Comparison of ENCODE assay signal across 8 cellular contexts in the genomic region with DNA sequence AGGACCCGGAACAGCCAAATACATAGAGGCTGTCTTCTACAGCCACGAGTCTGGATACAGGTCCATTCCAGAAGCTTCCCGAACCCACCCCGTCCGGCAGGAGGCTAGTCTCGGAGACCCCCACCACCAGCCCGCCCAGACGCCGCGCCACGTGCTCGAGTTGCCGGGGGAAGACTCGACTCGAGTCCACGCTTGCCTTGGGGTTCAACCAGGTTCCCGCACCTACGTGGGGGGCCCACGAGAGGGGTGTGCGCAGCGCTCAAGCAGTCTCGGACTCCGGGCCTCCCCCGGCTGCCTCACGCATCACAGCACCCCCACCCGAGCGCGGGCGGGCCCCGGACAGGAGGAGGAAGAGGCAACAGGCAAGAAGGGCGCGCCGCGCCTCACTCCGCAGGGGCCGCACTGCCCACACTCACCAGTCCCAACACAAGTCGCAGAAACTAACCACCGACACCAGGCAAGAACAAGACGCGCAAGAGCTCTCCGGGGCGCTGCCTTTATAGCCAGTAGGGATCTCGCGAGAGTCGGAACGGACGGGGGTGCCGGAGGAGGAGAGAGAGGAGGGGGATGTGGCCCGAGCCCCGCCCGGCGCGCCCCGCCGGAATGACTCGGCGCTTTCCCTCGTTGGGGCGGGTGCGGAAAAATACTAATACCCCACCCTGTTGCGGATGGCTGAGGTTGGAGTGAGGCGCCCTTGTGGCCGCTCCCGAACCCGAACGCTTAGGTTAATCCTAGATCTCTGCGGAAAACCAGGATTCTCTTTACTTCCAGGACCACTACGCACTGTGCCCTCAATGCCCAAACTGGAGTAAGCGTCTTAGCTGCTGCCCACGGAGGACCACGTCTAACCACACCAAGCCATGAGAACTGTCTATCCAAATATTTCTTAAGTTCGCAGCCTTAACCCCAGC. TPM values are rescaled to one million over a fixed set of nuclear protein-coding genes. Genes with fewer than 3 reads are reported as not detected.
DNase-seq lines count a peak whose midpoint lies in the region; ATAC-seq and TF ChIP-seq lines count a peak whose summit lies in the region.

A gene (minus strand): TSS at position 472 of the 911 bp plus-strand sequence. CDS start 2,841 bp downstream, outside the sequence.

- peak; percentile 95 for DNase-seq in GM23248
- peak; percentile 90 to 93 for DNase-seq in Kasumi-1 (lab: John Stamatoyannopoulos, UW)
- DNase-seq in RWPE1 (ENCODE audit: low spot score): peak; percentile 98
- DNase-seq in activated T-helper 2 cell treated with anti-CD3 and anti-CD28 coated beads, Interferon-gamma antibody, Interleukin-2, Interleukin-4, amounts not matched to agents 10 μg/mL and 5 μg/mL and 100 μg/mL, durations not matched to agents 14 hours and 24 hours and 36 hours (ENCODE audit: low spot score): peak; percentile 96
- peak; percentile 96 for DNase-seq in fibroblast of peridontal ligament (ENCODE audit: extremely low read depth)
- DNase-seq in natural killer cell treated with Interleukin-12 subunit alpha and Interleukin-12 subunit beta and Interleukin-15 and Interleukin-18, amount 100 ng/mL, for 72 hours (ENCODE audit: low spot score): peak; percentile 93
- DNase-seq in stimulated activated naive CD8-positive, alpha-beta T cell treated with anti-CD3 and anti-CD28 coated beads, Interleukin-15, Interleukin-2, amounts not matched to agents 100 U/mL and 50 U/mL, for 24 hours: peak; percentile 99

- peak within 1 kb of the TSS; percentile 88 for H2AFZ ChIP-seq in GM23248

- H3K4me3 ChIP-seq in DOHH2 (ENCODE audit: low read length) (peak within 1 kb of the TSS; percentile 97), GM23248 (peak within 1 kb of the TSS; percentile 98)

- peaks cover 42% of the 10 kb centered on the region for H3K36me3 ChIP-seq in DOHH2 (ENCODE audit: control insufficient read depth, low read length)
- H3K36me3 ChIP-seq in GM23248 (ENCODE audit: low read depth): peaks cover 18% of the 10 kb centered on the region; the same call in 1 of the 2 replicates

- H3F3A ChIP-seq in DOHH2 (ENCODE audit: control insufficient read depth, insufficient read depth): 0 out of 2 replicates have a peak, but pooled peaks cover 4% of the 10 kb centered on the region
- H3F3A ChIP-seq in GM23248 (ENCODE audit: insufficient read depth): peaks cover 27% of the 10 kb centered on the region; the same call in 1 of the 2 replicates

- peak within 1 kb of the TSS; percentile 98 for H3K9ac ChIP-seq in GM23248

- H3K4me2 ChIP-seq in DOHH2 (ENCODE audit: low read length) (peak within 1 kb of the TSS; percentile 86), GM23248 (ENCODE audit: unreplicated experiment) (peak within 1 kb of the TSS; percentile 88)

- peak within 1 kb of the TSS; percentile 96 for H3K4me3 Mint-ChIP-seq in activated T-helper 2 cell treated with anti-CD3 and anti-CD28 coated beads, Interferon-gamma antibody, Interleukin-2, Interleukin-4, amounts not matched to agents 10 μg/mL and 5 μg/mL and 100 μg/mL, durations not matched to agents 14 hours and 24 hours and 36 hours (ENCODE audit: low read depth)
- H3K4me3 Mint-ChIP-seq in natural killer cell treated with Interleukin-12 subunit alpha and Interleukin-12 subunit beta and Interleukin-15 and Interleukin-18, amount 100 ng/mL, for 72 hours: peak within 1 kb of the TSS; percentile 98

- H3K36me3 Mint-ChIP-seq in activated T-helper 2 cell treated with anti-CD3 and anti-CD28 coated beads, Interferon-gamma antibody, Interleukin-2, Interleukin-4, amounts not matched to agents 10 μg/mL and 5 μg/mL and 100 μg/mL, durations not matched to agents 14 hours and 24 hours and 36 hours (ENCODE audit: low read depth): peaks cover 30% of the 10 kb centered on the region
- peaks cover under 1% of the 10 kb centered on the region for H3K36me3 Mint-ChIP-seq in natural killer cell treated with Interleukin-12 subunit alpha and Interleukin-12 subunit beta and Interleukin-15 and Interleukin-18, amount 100 ng/mL, for 72 hours

- POLR2A ChIA-PET in RWPE1 (lab: Yijun Ruan, JAX; ENCODE audit: low non-redundant PET): interaction anchor here (0.5 to 1.4 kb wide), 10 partner anchors 8 to 181 kb away, joined by 3 to 17 read pairs (median 4); a partner anchor contains a TSS

- peak; percentile 29 for TF ChIP-seq CTCF in DOHH2 (IDR thresholded peaks at IDR 0.05; ENCODE audit: low read depth, low read length, poor library complexity, severe bottlenecking)
- no peak for TF ChIP-seq CTCF in RWPE1 (conservative IDR thresholded peaks at IDR 0.05; ENCODE audit: low read depth)

- H3K79me2 ChIP-seq in DOHH2 (ENCODE audit: control insufficient read depth, low read length) (peaks cover 52% of the 10 kb centered on the region), GM23248 (ENCODE audit: insufficient read depth) (peaks cover 50% of the 10 kb centered on the region)

- no peaks in the 10 kb centered on the region for H3K9me3 ChIP-seq in DOHH2 (ENCODE audit: control insufficient read depth, insufficient read depth, low read length)
- H3K9me3 ChIP-seq in GM23248 (ENCODE audit: low read depth): no peaks in the 10 kb centered on the region

- H3K27me3 ChIP-seq in DOHH2 (ENCODE audit: control insufficient read depth, low read length) (no peaks in the 10 kb centered on the region; the same call in 1 of the 2 replicates), GM23248 (replicated peaks; ENCODE audit: insufficient read depth) (no peaks in the 10 kb centered on the region)

- peaks cover 10% of the 10 kb centered on the region; the same call in 1 of the 2 replicates for H4K20me1 ChIP-seq in DOHH2 (ENCODE audit: control insufficient read depth, insufficient read depth, low read depth, low read length)
- H4K20me1 ChIP-seq in GM23248 (ENCODE audit: insufficient read depth): no peaks in the 10 kb centered on the region; the same call in 1 of the 2 replicates

- CTCF ChIA-PET in RWPE1 (lab: Yijun Ruan, JAX): interaction anchor here (0.5 to 0.6 kb wide), 2 partner anchors 48 to 219 kb away, joined by 3 to 7 read pairs; no protein-coding TSS in a partner anchor

- in situ Hi-C loops in GM23248 (cut with MboI): no loop called here

- intact Hi-C loops in activated T-helper 2 cell treated with anti-CD3 and anti-CD28 coated beads, Interferon-gamma antibody, Interleukin-2, Interleukin-4, amounts not matched to agents 10 μg/mL and 5 μg/mL and 100 μg/mL, durations not matched to agents 14 hours and 24 hours and 36 hours (cut with micrococcal nuclease): loop anchor here (1.0 to 2.0 kb wide), 7 partner anchors 15 to 791 kb away; a partner anchor contains a TSS

- ATAC-seq in natural killer cell treated with Interleukin-12 subunit alpha and Interleukin-12 subunit beta and Interleukin-15 and Interleukin-18, amount 100 ng/mL, for 72 hours: peak; percentile 92 to 93
- ATAC-seq in stimulated activated naive CD8-positive, alpha-beta T cell treated with anti-CD3 and anti-CD28 coated beads, Interleukin-15, Interleukin-2, amounts not matched to agents 100 U/mL and 50 U/mL, for 24 hours: peak; percentile 82

- WGBS in GM23248 (ENCODE audit: low coverage in 1 of 2, low lambda C conversion rate in 2 of 2, missing lambda C conversion rate in 2 of 2), 2 experiments: 1 to 2% methylated on average over 61 to 68 of the region's 72 CpGs

- H3K9me2 ChIP-seq in DOHH2 (replicated peaks; ENCODE audit: control insufficient read depth, low read length): no peaks in the 10 kb centered on the region
- no peaks in the 10 kb centered on the region for H3K9me2 ChIP-seq in GM23248 (ENCODE audit: insufficient read depth)

- H3K4me1 Mint-ChIP-seq in activated T-helper 2 cell treated with anti-CD3 and anti-CD28 coated beads, Interferon-gamma antibody, Interleukin-2, Interleukin-4, amounts not matched to agents 10 μg/mL and 5 μg/mL and 100 μg/mL, durations not matched to agents 14 hours and 24 hours and 36 hours (ENCODE audit: low read depth): peaks cover 37% of the 10 kb centered on the region
- peaks cover 31 to 32% of the 10 kb centered on the region in 2 donors for H3K4me1 Mint-ChIP-seq in natural killer cell treated with Interleukin-12 subunit alpha and Interleukin-12 subunit beta and Interleukin-15 and Interleukin-18, amount 100 ng/mL, for 72 hours (ENCODE audit: low read depth in 2 of 2)

- peaks cover 50% of the 10 kb centered on the region for H3K4me1 ChIP-seq in DOHH2 (ENCODE audit: control insufficient read depth, low read length)
- H3K4me1 ChIP-seq in GM23248 (ENCODE audit: insufficient read depth): peaks cover 25% of the 10 kb centered on the region

- H3K9me3 Mint-ChIP-seq in activated T-helper 2 cell treated with anti-CD3 and anti-CD28 coated beads, Interferon-gamma antibody, Interleukin-2, Interleukin-4, amounts not matched to agents 10 μg/mL and 5 μg/mL and 100 μg/mL, durations not matched to agents 14 hours and 24 hours and 36 hours: no peaks in the 10 kb centered on the region
- H3K9me3 Mint-ChIP-seq in natural killer cell treated with Interleukin-12 subunit alpha and Interleukin-12 subunit beta and Interleukin-15 and Interleukin-18, amount 100 ng/mL, for 72 hours: no peaks in the 10 kb centered on the region

- peak within 1 kb of the TSS; percentile 95 for H3K27ac Mint-ChIP-seq in activated T-helper 2 cell treated with anti-CD3 and anti-CD28 coated beads, Interferon-gamma antibody, Interleukin-2, Interleukin-4, amounts not matched to agents 10 μg/mL and 5 μg/mL and 100 μg/mL, durations not matched to agents 14 hours and 24 hours and 36 hours
- H3K27ac Mint-ChIP-seq in natural killer cell treated with Interleukin-12 subunit alpha and Interleukin-12 subunit beta and Interleukin-15 and Interleukin-18, amount 100 ng/mL, for 72 hours: peak within 1 kb of the TSS; percentile 90 to 93

- peaks cover 4% of the 10 kb centered on the region for H3K27me3 Mint-ChIP-seq in activated T-helper 2 cell treated with anti-CD3 and anti-CD28 coated beads, Interferon-gamma antibody, Interleukin-2, Interleukin-4, amounts not matched to agents 10 μg/mL and 5 μg/mL and 100 μg/mL, durations not matched to agents 14 hours and 24 hours and 36 hours (ENCODE audit: low read depth)
- H3K27me3 Mint-ChIP-seq in natural killer cell treated with Interleukin-12 subunit alpha and Interleukin-12 subunit beta and Interleukin-15 and Interleukin-18, amount 100 ng/mL, for 72 hours: peaks cover 0 to 10% of the 10 kb centered on the region in 2 donors

- H3K27ac ChIP-seq in DOHH2 (ENCODE audit: low read depth, low read length): peak within 1 kb of the TSS; percentile 77
- H3K27ac ChIP-seq in GM23248: peak within 1 kb of the TSS; percentile 99
- H3K27ac ChIP-seq in RWPE1: peak within 1 kb of the TSS; percentile 87

RNA-seq across cellular contexts. Expression of the gene that starts here (rescaled TPM):
- 462 and 474 TPM in 2 replicates for total RNA-seq in GM23248 (2014; rRNA removed; shearing (Covaris generic))
- polyA plus RNA-seq in GM23248 (2016; fragmentation: Nextera tagmentation; extraction: Ambion mirVana): 759 and 775 TPM in 2 replicates
- total RNA-seq in activated T-helper 2 cell treated with anti-CD3 and anti-CD28 coated beads, Interferon-gamma antibody, Interleukin-2, Interleukin-4, amounts not matched to agents 10 μg/mL and 5 μg/mL and 100 μg/mL, durations not matched to agents 14 hours and 24 hours and 36 hours: 703 and 712 TPM in 2 replicates
- 100 to 1,000 TPM; 246 to 396 TPM for total RNA-seq in natural killer cell treated with Interleukin-12 subunit alpha and Interleukin-12 subunit beta and Interleukin-15 and Interleukin-18, amount 100 ng/mL, for 72 hours

Comparison
In these comparisons a context has a peak if more than half of its experiments do, and no peak if none do; other contexts are left out.
1. Peak in every context shown above with its lines: DNase-seq, ATAC-seq, H3K4me3 ChIP-seq and H3K27ac ChIP-seq.